In the genomic region with DNA sequence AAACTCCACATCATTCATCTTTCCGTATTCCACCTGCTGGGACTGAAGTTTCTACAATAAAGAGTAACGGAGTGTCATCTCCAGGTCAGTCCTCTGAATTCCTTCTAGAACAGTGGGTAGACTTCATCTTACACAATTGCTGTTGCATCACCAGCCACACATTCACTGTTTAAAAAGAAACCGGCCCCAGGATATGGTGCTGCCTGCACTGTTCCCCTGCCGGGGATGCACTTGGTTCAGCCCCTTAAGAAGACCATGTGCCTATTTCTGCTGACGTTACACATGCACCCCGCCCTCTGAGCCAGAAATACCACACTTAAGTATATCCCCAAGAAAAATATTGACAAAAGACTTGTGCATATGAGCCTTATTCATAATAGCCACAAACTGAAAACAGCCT, we compare ENCODE assay signal across 21 cellular contexts.
DNase-seq lines count a peak whose midpoint lies in the region; FAIRE-seq and TF ChIP-seq lines count a peak whose summit lies in the region.
"Had no signal": no experiment of that assay in that cellular context is flagged by ENCODE, and none has a peak within 500 bp of the region (broad histone marks: within the 10 kb centered on the region; RNA-seq: fewer than 3 reads in every experiment).

No MANE protein-coding gene starts in this region.

- H2BK5ac ChIP-seq in mesenchymal stem cell (ENCODE audit: low read depth, low read length, poor library complexity, severe bottlenecking) = no peak overlapping the region

- in situ Hi-C loops in G401 (cut with HindIII; ENCODE audit: low sequenced_read_pairs) = no loop called here

- H3K9me3 ChIP-seq in mesenchymal stem cell (ENCODE audit: control insufficient read depth, low read length) (no peaks in the 10 kb centered on the region), right atrium auricular region (no peaks in the 10 kb centered on the region)
- H3K9me3 ChIP-seq: body of pancreas, esophagus muscularis mucosa had no signal

- H3K4me1 ChIP-seq in mesenchymal stem cell (ENCODE audit: control insufficient read depth, insufficient read depth, low read depth, low read length) = peaks cover 5% of the 10 kb centered on the region
- peaks cover 0 to 7% of the 10 kb centered on the region in 2 donors for H3K4me1 ChIP-seq in right atrium auricular region
- H3K4me1 ChIP-seq: body of pancreas had no signal

- no peak overlapping the region for H3K9ac ChIP-seq in mesenchymal stem cell (ENCODE audit: low read length)

- H3K79me1 ChIP-seq in mesenchymal stem cell (replicated peaks; ENCODE audit: low read length, poor library complexity, severe bottlenecking) = no peaks in the 10 kb centered on the region

- no peak overlapping the region for H3K14ac ChIP-seq in mesenchymal stem cell (ENCODE audit: low read length in 2 of 2)

- no peaks in the 10 kb centered on the region for H3K27me3 ChIP-seq in bronchial epithelial cell (ENCODE audit: control insufficient read depth, insufficient read depth, low read length)
- H3K27me3 ChIP-seq in mesenchymal stem cell (ENCODE audit: control insufficient read depth in 1 of 2, insufficient read depth in 1 of 2, low read length in 2 of 2) = no peaks in the 10 kb centered on the region
- H3K27me3 ChIP-seq in right atrium auricular region = no peaks in the 10 kb centered on the region
- H3K27me3 ChIP-seq: body of pancreas, dorsolateral prefrontal cortex, esophagus muscularis mucosa had no signal

- H2AK5ac ChIP-seq in mesenchymal stem cell (ENCODE audit: low read length, severe bottlenecking) = no peak overlapping the region

- H4K91ac ChIP-seq in mesenchymal stem cell (ENCODE audit: low read length) = no peak overlapping the region

- H3K4ac ChIP-seq in mesenchymal stem cell (ENCODE audit: low read depth in 1 of 2, low read length in 2 of 2) = no peak overlapping the region

- H3K36me3 ChIP-seq in bronchial epithelial cell (ENCODE audit: control insufficient read depth, insufficient read depth, low read length) (no peaks in the 10 kb centered on the region), mesenchymal stem cell (ENCODE audit: control insufficient read depth in 1 of 2, insufficient read depth in 2 of 2, low read depth in 1 of 2, low read length in 2 of 2) (peaks cover under 1 to 11% of the 10 kb centered on the region in 2 experiments), right atrium auricular region (no peaks in the 10 kb centered on the region)
- H3K36me3 ChIP-seq: esophagus muscularis mucosa had no signal

- DNase-seq in GF-D8 (lab: John Stamatoyannopoulos, UW) = peak; percentile 37
- DNase-seq in NCI-H460 (ENCODE audit: extremely low read depth, low read depth) = peak; percentile 47
- peak; percentile 29 for DNase-seq in bronchial epithelial cell (ENCODE audit: low read depth)
- peak; percentile 28 for DNase-seq in mesenchymal stem cell
- no peak for DNase-seq in stimulated activated CD4-positive, alpha-beta T cell treated with anti-CD3 and anti-CD28 coated beads, Interleukin-2, amount 100 ng/mL, for 48 hours
- DNase-seq in G401 (ENCODE audit: low spot score) = no peak
- DNase-seq in activated CD4-positive, CD25-positive, alpha-beta regulatory T cell treated with anti-CD3 and anti-CD28 coated beads, Interleukin-2, amount 50 U/mL, for 72 hours = no peak
- no peak for DNase-seq in right atrium auricular region (ENCODE audit: low spot score)
- DNase-seq: ACHN; activated naive CD4-positive, alpha-beta T cell; body of pancreas; CD4-positive, alpha-beta T cell; DMS53; dorsolateral prefrontal cortex; hypothalamus; kidney glomerular epithelial cell; NCI-H2081; NCI-H69; nephron progenitor cell; stimulated activated naive CD4-positive, alpha-beta T cell treated with Interleukin-2 at 50 U/mL for 16 hours had no signal

- no peak overlapping the region for H3K4me2 ChIP-seq in mesenchymal stem cell (ENCODE audit: low read length, poor library complexity, severe bottlenecking)

- no peak for TF ChIP-seq CTCF in bronchial epithelial cell (IDR thresholded peaks at IDR 0.05; ENCODE audit: insufficient read depth, low read length, severe bottlenecking)
- TF ChIP-seq CTCF in right atrium auricular region (IDR thresholded peaks at IDR 0.05) = no peak

- no peak overlapping the region for H2BK12ac ChIP-seq in mesenchymal stem cell (ENCODE audit: low read length in 2 of 2)

- no peak overlapping the region for H3K27ac ChIP-seq in mesenchymal stem cell (ENCODE audit: low read length, poor library complexity, severe bottlenecking)
- H3K27ac ChIP-seq in right atrium auricular region = no peak overlapping the region
- H3K27ac ChIP-seq: body of pancreas, dorsolateral prefrontal cortex, esophagus muscularis mucosa had no signal

- H3K4me3 ChIP-seq in bronchial epithelial cell (ENCODE audit: low read depth, low read length) (no peak overlapping the region), mesenchymal stem cell (ENCODE audit: insufficient read depth in 1 of 2, low read depth in 1 of 2, low read length in 2 of 2) (no peak overlapping the region), right atrium auricular region (no peak overlapping the region)
- H3K4me3 ChIP-seq: body of pancreas, dorsolateral prefrontal cortex, esophagus muscularis mucosa had no signal

- no peak overlapping the region for H3K23ac ChIP-seq in mesenchymal stem cell (ENCODE audit: low read length in 2 of 2)

- no peak overlapping the region for H3K18ac ChIP-seq in mesenchymal stem cell (ENCODE audit: low read depth in 1 of 2, low read length in 2 of 2)

- no peak overlapping the region for H2AFZ ChIP-seq in mesenchymal stem cell (ENCODE audit: low read depth, low read length)

- no peak overlapping the region for H2BK15ac ChIP-seq in mesenchymal stem cell (ENCODE audit: low read depth, poor library complexity, severe bottlenecking)

- FAIRE-seq in bronchial epithelial cell (lab: Jason Lieb, UNC) = no peak

- 86% methylated on average over 5 of the region's 6 CpGs for WGBS in mesenchymal stem cell

- no peak overlapping the region for H2BK120ac ChIP-seq in mesenchymal stem cell (ENCODE audit: low read depth, low read length)

- H4K8ac ChIP-seq in mesenchymal stem cell (ENCODE audit: low read length) = no peak overlapping the region

Comparison
In these comparisons a context has a peak if more than half of its experiments do, and no peak if none do; other contexts are left out.
1. DNase-seq: peak in GF-D8 (single experiment), NCI-H460 (single experiment), bronchial epithelial cell (single experiment) and mesenchymal stem cell (single experiment); none in stimulated activated CD4-positive, alpha-beta T cell treated with anti-CD3 and anti-CD28 coated beads, Interleukin-2, amount 100 ng/mL, for 48 hours (0 of 2), G401 (single experiment), activated CD4-positive, CD25-positive, alpha-beta regulatory T cell treated with anti-CD3 and anti-CD28 coated beads, Interleukin-2, amount 50 U/mL, for 72 hours (single experiment) and right atrium auricular region (single experiment).